ENCODE assay signal across 8 cellular contexts in the genomic region with DNA sequence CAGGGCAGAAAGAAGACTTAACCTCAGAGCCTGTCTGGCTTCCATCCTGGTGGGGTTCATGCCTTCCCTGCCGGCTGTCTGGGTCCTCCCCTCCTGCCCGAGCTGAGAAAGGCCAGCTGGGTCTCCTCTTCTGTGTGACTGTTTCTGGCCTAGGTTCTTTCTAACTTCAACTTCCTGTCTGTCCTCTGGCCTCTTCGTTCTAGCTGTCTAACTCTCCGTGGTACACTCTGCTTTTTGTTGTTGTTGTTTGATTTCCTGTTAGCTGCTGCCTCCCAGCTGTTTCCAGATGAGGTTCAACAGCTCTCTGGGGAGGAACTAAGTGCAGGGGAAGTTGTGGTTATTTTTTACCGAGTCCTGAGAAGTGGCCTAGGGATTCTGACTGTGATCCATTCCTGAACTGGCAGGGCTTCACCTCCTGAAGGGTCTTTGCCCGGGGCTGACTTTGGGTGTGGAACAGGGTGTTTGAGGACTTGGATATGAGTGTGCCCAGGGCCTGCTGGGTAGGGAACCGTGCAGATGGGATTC. TPM values are rescaled to one million over a fixed set of nuclear protein-coding genes. Genes with fewer than 3 reads are reported as not detected.
DNase-seq lines count a peak whose midpoint lies in the region; ATAC-seq, FAIRE-seq and TF ChIP-seq lines count a peak whose summit lies in the region.

No MANE protein-coding gene starts in this region.

- peaks cover 0 to 5% (median 0%) of the 10 kb centered on the region in 4 experiments; a peak in 2 of 8 replicates for H3K36me3 ChIP-seq in H1 (ENCODE audit: control insufficient read depth in 2 of 4, insufficient read depth in 4 of 4, low read length in 3 of 4)

- in situ Hi-C loops in SK-MEL-5 (cut with HindIII; ENCODE audit: low pct_unique_long_range_greater_than_20kb, low sequenced_read_pairs) = no loop called here

- H2BK20ac ChIP-seq in H1 (ENCODE audit: low read length) = no peak overlapping the region

- H3K56ac ChIP-seq in H1 (replicated peaks; ENCODE audit: insufficient read length, low read depth, low read length) = no peak overlapping the region

- peaks cover 4 to 21% (median 19%) of the 10 kb centered on the region in 4 experiments; a peak in 6 of 7 replicates for H3K27me3 ChIP-seq in H1 (replicated peaks in 1 of 4; ENCODE audit: control insufficient read depth in 3 of 4, extremely low read depth in 1 of 4, insufficient read depth in 3 of 4, low read length in 3 of 4)

- H3K4me1 ChIP-seq in H1 (replicated peaks in 1 of 4; ENCODE audit: control insufficient read depth in 3 of 4, insufficient read depth in 4 of 4, low read length in 3 of 4) = peaks cover 4 to 8% (median 5%) of the 10 kb centered on the region in 4 experiments; a peak in 5 of 7 replicates

- H3K14ac ChIP-seq in H1 (ENCODE audit: insufficient read length) = no peak overlapping the region

- no peaks in the 10 kb centered on the region for H3K27me3 Mint-ChIP-seq in naive B cell

- H3K23me2 ChIP-seq in H1 (ENCODE audit: low read depth, low read length) = peaks cover 13% of the 10 kb centered on the region; the same call in 1 of the 2 replicates

- FAIRE-seq in H1 (lab: Jason Lieb, UNC) = no peak

- POLR2A ChIA-PET in H1 (lab: Charles Lee; ENCODE audit: partially characterized antibody) = interaction anchor here (1.1 to 2.5 kb wide), 3 partner anchors 16 to 193 kb away, joined by 3 to 15 read pairs (median 11); a partner anchor contains a TSS

- TF ChIP-seq RAD21 in H1 (IDR thresholded peaks at IDR 0.05 in 1 of 2, conservative IDR thresholded peaks at IDR 0.05 in 1 of 2; ENCODE audit: low read depth in 2 of 2, low read length in 2 of 2) = no peak

- H3K9me3 ChIP-seq in H1 (ENCODE audit: insufficient read depth in 2 of 2, low read depth in 1 of 2, low read length in 1 of 2) = no peaks in the 10 kb centered on the region

- DNase-seq in SKM-1 treated with dmso at 0.1 percent for 144 hours (lab: John Stamatoyannopoulos, UW; ENCODE audit: unreplicated experiment) = peak; percentile 50
- no peak for DNase-seq in SKM-1 (lab: John Stamatoyannopoulos, UW; ENCODE audit: unreplicated experiment)
- peak; percentile 59 for DNase-seq in SK-MEL-5 (ENCODE audit: low read depth, low spot score)
- DNase-seq in H1 (ENCODE audit: low read depth in 1 of 2, low spot score in 2 of 2) = no peak
- DNase-seq in naive B cell = peak; percentile 63
- no peak for DNase-seq in NCI-H82 treated with DMSO at 0.1 percent for 48 hours (lab: John Stamatoyannopoulos, UW; ENCODE audit: unreplicated experiment)
- DNase-seq in HT-29 (ENCODE audit: low spot score) = no peak

- peaks cover 0 to 8% of the 10 kb centered on the region in 2 donors for H3K36me3 Mint-ChIP-seq in naive B cell

- 87% methylated on average over 7 of the region's 7 CpGs; no CpG with 5 or more reads in 1 of the 2 experiments for WGBS in H1 (ENCODE audit: extremely low coverage in 1 of 2, insufficient coverage in 1 of 2, insufficient read length in 1 of 2, insufficient replicate concordance in 2 of 2, low coverage in 1 of 2, low lambda C conversion rate in 2 of 2, missing lambda C conversion rate in 1 of 2), 2 experiments

- H3K9me3 Mint-ChIP-seq in naive B cell = no peaks in the 10 kb centered on the region

- no peak overlapping the region for H2BK120ac ChIP-seq in H1 (replicated peaks; ENCODE audit: low read depth, low read length)

- CTCF ChIA-PET in H1 (lab: Charles Lee; ENCODE audit: partially characterized antibody) = interaction anchor here (1.2 to 2.8 kb wide), 5 partner anchors 11 to 56 kb away, joined by 3 to 13 read pairs (median 4); no protein-coding TSS in a partner anchor

- H3K4me1 Mint-ChIP-seq in naive B cell = peaks cover 56 to 78% (median 75%) of the 10 kb centered on the region in 3 donors

- H3K4me3 Mint-ChIP-seq in naive B cell = peak overlapping the region; percentile 86 to 95 (median 92)

- H3K23ac ChIP-seq in H1 (ENCODE audit: insufficient read length) = no peak overlapping the region

- no peak for TF ChIP-seq CTCF in H1 (IDR thresholded peaks at IDR 0.05; ENCODE audit: control extremely low read depth in 1 of 3, insufficient read depth in 1 of 3, low read depth in 1 of 3, low read length in 3 of 3)

- H3K79me2 ChIP-seq in H1 (ENCODE audit: control insufficient read depth in 1 of 2, insufficient read depth in 2 of 2, low read length in 2 of 2) = peaks cover 4 to 21% of the 10 kb centered on the region in 2 experiments; a peak in 3 of 4 replicates

- peaks cover 0 to 4% of the 10 kb centered on the region in 2 experiments for H4K20me1 ChIP-seq in H1 (replicated peaks in 1 of 2; ENCODE audit: control insufficient read depth in 1 of 2, insufficient read depth in 2 of 2, low read length in 2 of 2)

- H3K4me2 ChIP-seq in H1 (ENCODE audit: insufficient read depth in 1 of 2, low read depth in 2 of 2, low read length in 2 of 2) = peak overlapping the region in 1 of 2 experiments; percentile 98; a peak in 1 of 4 replicates

- H3K18ac ChIP-seq in H1 (ENCODE audit: extremely low read depth, low read length) = no peak overlapping the region

- peak overlapping the region; percentile 68; the same call in 1 of the 2 replicates for H2BK12ac ChIP-seq in H1 (ENCODE audit: low read depth, low read length)

- peak overlapping the region; percentile 0 to 94 (median 90) for H3K27ac Mint-ChIP-seq in naive B cell

- no peak overlapping the region for H2BK5ac ChIP-seq in H1 (ENCODE audit: low read depth, low read length)

- H3K9ac ChIP-seq in H1 (replicated peaks in 1 of 4; ENCODE audit: extremely low read depth in 1 of 4, low read depth in 3 of 4, low read length in 3 of 4) = no peak overlapping the region

- H4K5ac ChIP-seq in H1 (ENCODE audit: insufficient read length, low read depth, low read length) = no peak overlapping the region

- H4K91ac ChIP-seq in H1 (replicated peaks; ENCODE audit: insufficient read length, low read length) = no peak overlapping the region

- no peak overlapping the region for H4K8ac ChIP-seq in H1 (ENCODE audit: extremely low read depth, insufficient read depth, low read length)

- no peak overlapping the region for H3K4me3 ChIP-seq in H1 (ENCODE audit: extremely low read depth in 1 of 4, insufficient read depth in 2 of 4, low read depth in 3 of 4, low read length in 4 of 4)

- ATAC-seq in HG02870 (IDR thresholded peaks at IDR 0.05; ENCODE audit: unreplicated experiment) = peak; percentile 30
- ATAC-seq in naive B cell (ENCODE audit: low read depth in 2 of 2) = peak; percentile 38 to 47

- no peak for TF ChIP-seq EP300 in H1 (IDR thresholded peaks at IDR 0.05; ENCODE audit: borderline replicate concordance in 1 of 2, low read depth in 2 of 2, low read length in 2 of 2)

- H2BK15ac ChIP-seq in H1 (ENCODE audit: low read length) = no peak overlapping the region

- no peak overlapping the region for H3K4ac ChIP-seq in H1 (replicated peaks; ENCODE audit: insufficient read length, low read depth, low read length)

- H3K79me1 ChIP-seq in H1 (ENCODE audit: low read depth, low read length) = peaks cover 13% of the 10 kb centered on the region; the same call in 1 of the 2 replicates

- no peak overlapping the region for H3K27ac ChIP-seq in H1 (ENCODE audit: low read depth, low read length)

- H2AK5ac ChIP-seq in H1 (ENCODE audit: low read depth, low read length) = no peak overlapping the region

- no peak overlapping the region for H2AFZ ChIP-seq in H1 (ENCODE audit: low read length)

- TF ChIP-seq POLR2A in H1 (IDR thresholded peaks at IDR 0.05; ENCODE audit: control extremely low read depth in 1 of 2, low read depth in 2 of 2, low read length in 2 of 2) = no peak

TF ChIP-seq in H1, 55 proteins besides CTCF, POLR2A, EP300 and RAD21 (continues in another document):
- TF ChIP-seq SAP30 (IDR thresholded peaks at IDR 0.05; ENCODE audit: insufficient read depth, insufficient replicate concordance, low read length) (no peak), SP4 (IDR thresholded peaks at IDR 0.05; ENCODE audit: low read length) (no peak), TBP (IDR thresholded peaks at IDR 0.05; ENCODE audit: low read depth, low read length) (no peak), ZNF274 (IDR thresholded peaks at IDR 0.05; ENCODE audit: borderline replicate concordance, extremely low read depth, low read length) (no peak), RFX5 (IDR thresholded peaks at IDR 0.05; ENCODE audit: borderline replicate concordance, low read depth, low read length) (no peak), HDAC2 (IDR thresholded peaks at IDR 0.05; ENCODE audit: borderline replicate concordance in 1 of 2, low read depth in 2 of 2, low read length in 2 of 2) (no peak), CBX5 (IDR thresholded peaks at IDR 0.05; ENCODE audit: low read depth, low read length) (no peak), YY1 (IDR thresholded peaks at IDR 0.05; ENCODE audit: low read depth, low read length) (no peak), TCF12 (IDR thresholded peaks at IDR 0.05; ENCODE audit: low read depth, low read length) (no peak), GTF2F1 (IDR thresholded peaks at IDR 0.05; ENCODE audit: borderline replicate concordance, low read depth, low read length) (no peak), EGR1 (IDR thresholded peaks at IDR 0.05; ENCODE audit: borderline replicate concordance, low read depth, low read length) (no peak), CREB1 (IDR thresholded peaks at IDR 0.05) (no peak), SP2 (IDR thresholded peaks at IDR 0.05; ENCODE audit: low read length) (no peak), SUZ12 (IDR thresholded peaks at IDR 0.05; ENCODE audit: low read length) (no peak), RBBP5 (IDR thresholded peaks at IDR 0.05; ENCODE audit: borderline replicate concordance, low read depth, low read length) (no peak)
- TF ChIP-seq, protein P1, sequence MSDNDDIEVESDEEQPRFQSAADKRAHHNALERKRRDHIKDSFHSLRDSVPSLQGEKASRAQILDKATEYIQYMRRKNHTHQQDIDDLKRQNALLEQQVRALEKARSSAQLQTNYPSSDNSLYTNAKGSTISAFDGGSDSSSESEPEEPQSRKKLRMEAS (IDR thresholded peaks at IDR 0.05) = no peak

RNA-seq across cellular contexts. Expression of a gene that starts 3.2 kb away (rescaled TPM):
- total RNA-seq in SK-MEL-5 (2014; rRNA removed; shearing (Covaris generic)) = 16.0 and 16.9 TPM in 2 replicates
- polyA plus RNA-seq in SK-MEL-5 (2015; cell fraction: cytosol; rRNA removed) = 64.5 and 90.8 TPM in 2 replicates
- 100 and 109 TPM in 2 replicates for polyA plus RNA-seq in SK-MEL-5 (2015; cell fraction: nucleus; rRNA removed)
- 40.4 and 40.5 TPM in 2 replicates for total RNA-seq in H1 (2021; fragmentation: NEBNext Ultra II Directional; extraction: Animal tissue kit (Norgen Biotek cat#: 25700))
- polyA plus RNA-seq in H1 (2011; rRNA removed) (5.5 and 13.2 TPM in 2 replicates), naive B cell (ENCODE audit: low read depth in 6 of 6) (10 to 100 TPM in 4 of 6 donors, 1 to 10 TPM in 2; 8.5 to 30.4 (median 11.0) TPM)
- 4.1 TPM for polyA plus RNA-seq in H1 (2011; cell fraction: cytosol; rRNA removed)
- 18.6 TPM for polyA plus RNA-seq in H1 (2011; cell fraction: nucleus; rRNA removed)
- polyA plus RNA-seq in H1 (2012, experiment 1 of 2) = 15.2 to 19.4 TPM (median 18.9 TPM) in 4 replicates
- 13.9 TPM for polyA plus RNA-seq in H1 (2012, experiment 2 of 2)
- polyA plus RNA-seq in H1 (2013, experiment 1 of 2) = 33.1 TPM
- polyA plus RNA-seq in H1 (2013, experiment 2 of 2) = 33.0 TPM
- polyA minus RNA-seq in H1 (2011; rRNA and poly(A)+ RNA removed) = 10.0 and 15.5 TPM in 2 replicates
- polyA minus RNA-seq in H1 (2011; cell fraction: cytosol; rRNA and poly(A)+ RNA removed) = 23.0 TPM
- polyA minus RNA-seq in H1 (2011; cell fraction: nucleus; rRNA and poly(A)+ RNA removed) = 35.1 TPM
- total RNA-seq in HT-29 (2014; rRNA removed; shearing (Covaris generic)) = 22.8 and 31.3 TPM in 2 replicates

Comparison
In these comparisons a context has a peak if more than half of its experiments do, and no peak if none do; other contexts are left out.
1. DNase-seq: peak in SKM-1 treated with dmso at 0.1 percent for 144 hours (single experiment), SK-MEL-5 (single experiment) and naive B cell (single experiment); none in SKM-1 (single experiment), H1 (0 of 2), NCI-H82 treated with DMSO at 0.1 percent for 48 hours (single experiment) and HT-29 (single experiment).